13 cellular contexts compared by ENCODE assay signal in genomic region chr15:81299630-81300273, GRCh38. TPM values are rescaled to one million over a fixed set of nuclear protein-coding genes. Genes with fewer than 3 reads are reported as not detected.
A peak's percentile ranks its signal among the peaks of the same experiment; 100 is the strongest.
DNase-seq lines count a peak whose midpoint lies in the region; ATAC-seq and TF ChIP-seq lines count a peak whose summit lies in the region.
"Had no signal": no experiment of that assay in that cellular context is flagged by ENCODE, and none has a peak within 500 bp of the region (broad histone marks: within the 10 kb centered on the region; RNA-seq: fewer than 3 reads in every experiment).

No MANE protein-coding gene starts in this region.

- peaks cover 83% of the 10 kb centered on the region for H3K36me3 Mint-ChIP-seq in activated CD4-positive, alpha-beta T cell treated with anti-CD3 and anti-CD28 coated beads for 36 hours (ENCODE audit: low read depth)
- peaks cover 74% of the 10 kb centered on the region for H3K36me3 Mint-ChIP-seq in dendritic cell treated with granulocyte-macrophage colony-stimulating factor and Interleukin-4, amounts not matched to agents 40 ng/mL and 50 ng/mL, for 4 days (ENCODE audit: low read depth)
- H3K36me3 Mint-ChIP-seq in stimulated activated naive B cell treated with anti-CD40 and anti-IgM and Interleukin-4, amounts not matched to agents 10 μg/mL and 1 μg/mL and 100 μg/mL, for 72 hours = peaks cover 73 to 93% of the 10 kb centered on the region in 2 donors

- peak overlapping the region; percentile 98 for H3K27ac Mint-ChIP-seq in activated CD4-positive, alpha-beta T cell treated with anti-CD3 and anti-CD28 coated beads for 36 hours
- peak overlapping the region; percentile 93 for H3K27ac Mint-ChIP-seq in dendritic cell treated with granulocyte-macrophage colony-stimulating factor and Interleukin-4, amounts not matched to agents 40 ng/mL and 50 ng/mL, for 4 days
- peak overlapping the region; percentile 81 for H3K27ac Mint-ChIP-seq in stimulated activated naive B cell treated with anti-CD40 and anti-IgM and Interleukin-4, amounts not matched to agents 10 μg/mL and 1 μg/mL and 100 μg/mL, for 72 hours

- no peaks in the 10 kb centered on the region for H3F3A ChIP-seq in OCI-LY1 (ENCODE audit: insufficient read depth, low read length)

- H3K4me1 Mint-ChIP-seq in activated CD4-positive, alpha-beta T cell treated with anti-CD3 and anti-CD28 coated beads for 36 hours = peaks cover 68% of the 10 kb centered on the region
- H3K4me1 Mint-ChIP-seq in dendritic cell treated with granulocyte-macrophage colony-stimulating factor and Interleukin-4, amounts not matched to agents 40 ng/mL and 50 ng/mL, for 4 days (ENCODE audit: low read depth) = peaks cover 99% of the 10 kb centered on the region
- peaks cover 85 to 100% of the 10 kb centered on the region in 2 donors for H3K4me1 Mint-ChIP-seq in stimulated activated naive B cell treated with anti-CD40 and anti-IgM and Interleukin-4, amounts not matched to agents 10 μg/mL and 1 μg/mL and 100 μg/mL, for 72 hours

- peak overlapping the region; percentile 89 for H3K4me2 ChIP-seq in OCI-LY1 (ENCODE audit: low read length)
- H3K4me2 ChIP-seq: A549 had no signal

- H3K9me2 ChIP-seq in OCI-LY1 (ENCODE audit: low read depth, low read length) = no peaks in the 10 kb centered on the region

- peaks cover 99% of the 10 kb centered on the region for H3K4me1 ChIP-seq in OCI-LY1 (ENCODE audit: insufficient read depth, low read length, severe bottlenecking)
- H3K4me1 ChIP-seq in uterus = no peaks in the 10 kb centered on the region

- H3K9me3 ChIP-seq in OCI-LY1 (ENCODE audit: low read length) (no peaks in the 10 kb centered on the region), uterus (no peaks in the 10 kb centered on the region)
- H3K9me3 ChIP-seq: A549 had no signal

- H3K4me3 Mint-ChIP-seq in activated CD4-positive, alpha-beta T cell treated with anti-CD3 and anti-CD28 coated beads for 36 hours = peak overlapping the region; percentile 94
- peak overlapping the region; percentile 99 for H3K4me3 Mint-ChIP-seq in dendritic cell treated with granulocyte-macrophage colony-stimulating factor and Interleukin-4, amounts not matched to agents 40 ng/mL and 50 ng/mL, for 4 days
- peak overlapping the region; percentile 89 to 97 for H3K4me3 Mint-ChIP-seq in stimulated activated naive B cell treated with anti-CD40 and anti-IgM and Interleukin-4, amounts not matched to agents 10 μg/mL and 1 μg/mL and 100 μg/mL, for 72 hours

- POLR2A ChIA-PET in activated CD4-positive, alpha-beta T cell treated with anti-CD3 and anti-CD28 coated beads for 36 hours (lab: Charles Lee) = interaction anchor here (1.2 kb wide), 1 partner anchor 24 kb away, joined by 3 read pairs; the partner anchor contains the start of gene STARD5

- H3K4me3 ChIP-seq in OCI-LY1 (ENCODE audit: low read depth, low read length, poor library complexity, severe bottlenecking) (peak overlapping the region; percentile 68), uterus (no peak overlapping the region)
- H3K4me3 ChIP-seq: A549 had no signal

- peak overlapping the region; percentile 77 for H3K9ac ChIP-seq in OCI-LY1 (ENCODE audit: low read length)

- peaks cover 15% of the 10 kb centered on the region for H3K79me2 ChIP-seq in OCI-LY1 (ENCODE audit: insufficient read depth, low read length)

- ATAC-seq in activated CD4-positive, alpha-beta T cell treated with anti-CD3 and anti-CD28 coated beads for 36 hours = no peak
- ATAC-seq in stimulated activated naive B cell treated with anti-CD40 and anti-IgM and Interleukin-4, amounts not matched to agents 10 μg/mL and 1 μg/mL and 100 μg/mL, for 72 hours (replicated peaks) = no peak
- ATAC-seq: A549 had no signal

- no peak overlapping the region for H2AFZ ChIP-seq in OCI-LY1 (ENCODE audit: low read length)

- H3K9me3 Mint-ChIP-seq in activated CD4-positive, alpha-beta T cell treated with anti-CD3 and anti-CD28 coated beads for 36 hours (ENCODE audit: low read depth) = no peaks in the 10 kb centered on the region
- H3K9me3 Mint-ChIP-seq in dendritic cell treated with granulocyte-macrophage colony-stimulating factor and Interleukin-4, amounts not matched to agents 40 ng/mL and 50 ng/mL, for 4 days = no peaks in the 10 kb centered on the region
- H3K9me3 Mint-ChIP-seq in stimulated activated naive B cell treated with anti-CD40 and anti-IgM and Interleukin-4, amounts not matched to agents 10 μg/mL and 1 μg/mL and 100 μg/mL, for 72 hours = no peaks in the 10 kb centered on the region

- DNase-seq in activated CD4-positive, alpha-beta T cell treated with anti-CD3 and anti-CD28 coated beads for 36 hours = no peak
- DNase-seq in activated CD4-positive, alpha-beta T cell treated with anti-CD3 and anti-CD28 coated beads for 4 hours = no peak
- no peak for DNase-seq in stimulated activated naive B cell treated with anti-CD40 and anti-IgM and Interleukin-4, amounts not matched to agents 10 μg/mL and 1 μg/mL and 100 μg/mL, for 72 hours
- DNase-seq in DMS79 treated with DMSO at 0.1 percent for 48 hours (lab: John Stamatoyannopoulos, UW) = no peak
- DNase-seq in uterus = no peak
- DNase-seq in NCI-H2196 (lab: John Stamatoyannopoulos, UW; ENCODE audit: unreplicated experiment) = no peak
- DNase-seq: activated CD8-positive, alpha-beta memory T cell treated with anti-CD3 and anti-CD28 coated beads, Interleukin-2, amount 50 U/mL, for 48 hours; caudate nucleus; DMS153; stimulated activated CD4-positive, alpha-beta T cell treated with anti-CD3 and anti-CD28 coated beads, Interleukin-4, amount 100 ng/mL, for 4 hours had no signal

- TF ChIP-seq POLR2A in uterus (IDR thresholded peaks at IDR 0.05) = no peak

- intact Hi-C loops in activated CD4-positive, alpha-beta T cell treated with anti-CD3 and anti-CD28 coated beads for 36 hours (cut with DNase I, micrococcal nuclease) = loop anchor here in 1 of 2 experiments (10.0 kb wide), 3 partner anchors 295 to 1245 kb away; partner anchors contain the start of genes MEX3B, RPS17 and TLNRD1
- intact Hi-C loops in dendritic cell treated with granulocyte-macrophage colony-stimulating factor and Interleukin-4, amounts not matched to agents 40 ng/mL and 50 ng/mL, for 4 days (cut with micrococcal nuclease) = loop anchor here (2.0 kb wide), 1 partner anchor 25 kb away; the partner anchor contains the start of gene STARD5
- intact Hi-C loops in uterus (cut with DNase I; ENCODE audit: low total_unique reads) = no loop called here

- H3K27ac ChIP-seq in OCI-LY1 (ENCODE audit: low read depth, low read length, poor library complexity, severe bottlenecking) = peak overlapping the region; percentile 96
- H3K27ac ChIP-seq in uterus = no peak overlapping the region
- H3K27ac ChIP-seq: A549 had no signal

- H3K27me3 ChIP-seq in OCI-LY1 (ENCODE audit: insufficient read depth, low read length) (no peaks in the 10 kb centered on the region), uterus (no peaks in the 10 kb centered on the region)

- TF ChIP-seq CTCF in OCI-LY1 (IDR thresholded peaks at IDR 0.05; ENCODE audit: low read length) (no peak), uterus (IDR thresholded peaks at IDR 0.05) (no peak)

- H4K20me1 ChIP-seq in OCI-LY1 (ENCODE audit: insufficient read depth, low read length) = no peaks in the 10 kb centered on the region

- H3K36me3 ChIP-seq in OCI-LY1 (ENCODE audit: insufficient read depth, low read length) (peaks cover 57% of the 10 kb centered on the region), uterus (no peaks in the 10 kb centered on the region)

- no peaks in the 10 kb centered on the region for H3K27me3 Mint-ChIP-seq in activated CD4-positive, alpha-beta T cell treated with anti-CD3 and anti-CD28 coated beads for 36 hours
- H3K27me3 Mint-ChIP-seq in dendritic cell treated with granulocyte-macrophage colony-stimulating factor and Interleukin-4, amounts not matched to agents 40 ng/mL and 50 ng/mL, for 4 days = no peaks in the 10 kb centered on the region
- no peaks in the 10 kb centered on the region for H3K27me3 Mint-ChIP-seq in stimulated activated naive B cell treated with anti-CD40 and anti-IgM and Interleukin-4, amounts not matched to agents 10 μg/mL and 1 μg/mL and 100 μg/mL, for 72 hours

- CTCF ChIA-PET in activated CD4-positive, alpha-beta T cell treated with anti-CD3 and anti-CD28 coated beads for 36 hours (lab: Charles Lee) = interaction anchor here (0.6 to 5.0 kb wide), 8 partner anchors 9 to 75 kb away, joined by 3 to 31 read pairs (median 5); no protein-coding TSS in a partner anchor

RNA-seq across cellular contexts. Expression of gene STARD5, which starts 24.2 kb away (rescaled TPM):
- total RNA-seq in activated CD4-positive, alpha-beta T cell treated with anti-CD3 and anti-CD28 coated beads for 36 hours = 1 to 10 TPM; 8.9 to 9.2 TPM
- total RNA-seq in uterus = 10 to 100 TPM in 3 of 4 donors, 1 to 10 TPM in 1; 8.5 to 20.6 (median 19.7) TPM
